ENCODE assay signal across 8 cellular contexts in genomic region chr15:44713006-44713966, GRCh38. TPM values are rescaled to one million over a fixed set of nuclear protein-coding genes. Genes with fewer than 3 reads are reported as not detected.
DNase-seq lines count a peak whose midpoint lies in the region; ATAC-seq lines count a peak whose summit lies in the region.

No MANE protein-coding gene starts in this region.

- peaks cover 52% of the 10 kb centered on the region for H3K79me2 ChIP-seq in Karpas-422 (ENCODE audit: low read length)

- H3K27ac ChIP-seq in Karpas-422 (ENCODE audit: low read length) (peak overlapping the region; percentile 95), substantia nigra (ENCODE audit: low read depth, low read length, poor library complexity, severe bottlenecking) (peak overlapping the region; percentile 98)

- peak overlapping the region; percentile 88 for H3K4me3 Mint-ChIP-seq in activated CD4-positive, alpha-beta memory T cell treated with anti-CD3 and anti-CD28 coated beads for 36 hours
- H3K4me3 Mint-ChIP-seq in immature natural killer cell = peak overlapping the region; percentile 86 to 100 (median 99)

- no peak for ATAC-seq in GM19328 (IDR thresholded peaks at IDR 0.05; ENCODE audit: unreplicated experiment)
- ATAC-seq in HG03378 (IDR thresholded peaks at IDR 0.05; ENCODE audit: unreplicated experiment) = no peak

- POLR2A ChIA-PET in activated CD4-positive, alpha-beta memory T cell treated with anti-CD3 and anti-CD28 coated beads for 36 hours (lab: Charles Lee) = interaction anchor here (1.0 to 18.2 kb wide), 9 partner anchors 15 to 167 kb away, joined by 3 to 1161 read pairs (median 7); partner anchors contain the start of genes SPG11 and TRIM69

- H3K4me1 ChIP-seq in Karpas-422 (ENCODE audit: low read length) = peaks cover 66% of the 10 kb centered on the region

- peaks cover 56% of the 10 kb centered on the region for H3K4me1 Mint-ChIP-seq in activated CD4-positive, alpha-beta memory T cell treated with anti-CD3 and anti-CD28 coated beads for 36 hours (ENCODE audit: low read depth)
- H3K4me1 Mint-ChIP-seq in immature natural killer cell = peaks cover 63 to 78% of the 10 kb centered on the region in 2 donors

- no peaks in the 10 kb centered on the region for H3K9me2 ChIP-seq in Karpas-422 (replicated peaks; ENCODE audit: insufficient read depth, low read length)

- no peaks in the 10 kb centered on the region for H3K27me3 ChIP-seq in Karpas-422 (ENCODE audit: low read length)

- H3K9ac ChIP-seq in Karpas-422 (ENCODE audit: low read length) = peak overlapping the region; percentile 100

- peak; percentile 53 for DNase-seq in EL
- DNase-seq in Karpas-422 = peak; percentile 71
- no peak for DNase-seq in activated CD4-positive, alpha-beta memory T cell treated with anti-CD3 and anti-CD28 coated beads for 36 hours
- DNase-seq in immature natural killer cell = peak; percentile 47 to 60 (median 60)
- no peak for DNase-seq in substantia nigra (lab: John Stamatoyannopoulos, UW)
- DNase-seq in NCI-H345 (lab: John Stamatoyannopoulos, UW) = no peak

- H3K36me3 ChIP-seq in Karpas-422 (ENCODE audit: insufficient read depth, low read length) = peaks cover 57% of the 10 kb centered on the region

- no peaks in the 10 kb centered on the region for H3K9me3 ChIP-seq in Karpas-422 (ENCODE audit: low read length)

- H2AFZ ChIP-seq in Karpas-422 (ENCODE audit: low read length) = no peak overlapping the region

- peaks cover 5% of the 10 kb centered on the region for H3K27me3 Mint-ChIP-seq in activated CD4-positive, alpha-beta memory T cell treated with anti-CD3 and anti-CD28 coated beads for 36 hours
- H3K27me3 Mint-ChIP-seq in immature natural killer cell (ENCODE audit: low read depth in 3 of 3) = peaks cover 35 to 57% (median 43%) of the 10 kb centered on the region in 3 donors

- peaks cover 82% of the 10 kb centered on the region for H3K36me3 Mint-ChIP-seq in activated CD4-positive, alpha-beta memory T cell treated with anti-CD3 and anti-CD28 coated beads for 36 hours
- H3K36me3 Mint-ChIP-seq in immature natural killer cell = peaks cover 61 to 65% (median 64%) of the 10 kb centered on the region in 3 donors

- CTCF ChIA-PET in activated CD4-positive, alpha-beta memory T cell treated with anti-CD3 and anti-CD28 coated beads for 36 hours (lab: Charles Lee) = interaction anchor here (0.7 to 16.5 kb wide), 7 partner anchors 9 to 169 kb away, joined by 3 to 312 read pairs (median 9); partner anchors contain the start of genes SPG11 and TRIM69

- peak overlapping the region; percentile 98 for H3K4me3 ChIP-seq in Karpas-422 (ENCODE audit: low read length)

- H3K9me3 Mint-ChIP-seq in activated CD4-positive, alpha-beta memory T cell treated with anti-CD3 and anti-CD28 coated beads for 36 hours = peaks cover 3% of the 10 kb centered on the region
- H3K9me3 Mint-ChIP-seq in immature natural killer cell = peaks cover 0 to 3% (median 0%) of the 10 kb centered on the region in 6 donors

- intact Hi-C loops in activated CD4-positive, alpha-beta memory T cell treated with anti-CD3 and anti-CD28 coated beads for 36 hours (cut with micrococcal nuclease) = no loop called here

- peak overlapping the region; percentile 96 for H3K4me2 ChIP-seq in Karpas-422 (ENCODE audit: low read depth, low read length, poor library complexity, severe bottlenecking)

- peak overlapping the region; percentile 100 for H3K27ac Mint-ChIP-seq in activated CD4-positive, alpha-beta memory T cell treated with anti-CD3 and anti-CD28 coated beads for 36 hours
- peak overlapping the region; percentile 100 for H3K27ac Mint-ChIP-seq in immature natural killer cell

- H4K20me1 ChIP-seq in Karpas-422 (ENCODE audit: insufficient read depth, low read depth, low read length) = peaks cover 43% of the 10 kb centered on the region

RNA-seq across cellular contexts. Expression of gene B2M, which starts 2.0 kb away (rescaled TPM):
- 2,186 and 3,959 TPM in 2 replicates for total RNA-seq in Karpas-422 (2014; rRNA removed; shearing (Covaris generic); ENCODE audit: low replicate concordance)
- 1,000 to 10,000 TPM; 6,098 to 6,314 TPM for total RNA-seq in activated CD4-positive, alpha-beta memory T cell treated with anti-CD3 and anti-CD28 coated beads for 36 hours
- over 10,000 TPM; 41,154 to 70,702 (median 45,494) TPM for polyA plus RNA-seq in immature natural killer cell

RNA-seq across cellular contexts. Expression of gene PATL2, which starts 2.2 kb away (rescaled TPM):
- 1.0 and 5.0 TPM in 2 replicates for total RNA-seq in Karpas-422 (2014; rRNA removed; shearing (Covaris generic); ENCODE audit: low replicate concordance)
- total RNA-seq in activated CD4-positive, alpha-beta memory T cell treated with anti-CD3 and anti-CD28 coated beads for 36 hours = 10 to 100 TPM; 16.5 to 17.2 TPM
- 10 to 100 TPM; 24.8 to 49.1 (median 41.4) TPM for polyA plus RNA-seq in immature natural killer cell

RNA-seq across cellular contexts. Expression of gene TRIM69, which starts 23.0 kb away (rescaled TPM):
- 22.7 and 26.0 TPM in 2 replicates for total RNA-seq in Karpas-422 (2014; rRNA removed; shearing (Covaris generic); ENCODE audit: low replicate concordance)
- 10 to 100 TPM; 76.0 to 78.0 TPM for total RNA-seq in activated CD4-positive, alpha-beta memory T cell treated with anti-CD3 and anti-CD28 coated beads for 36 hours
- 10 to 100 TPM; 14.9 to 23.4 (median 19.0) TPM for polyA plus RNA-seq in immature natural killer cell

RNA-seq across cellular contexts. Expression of gene SPG11, which starts 49.8 kb away (rescaled TPM):
- 80.6 and 123 TPM in 2 replicates for total RNA-seq in Karpas-422 (2014; rRNA removed; shearing (Covaris generic); ENCODE audit: low replicate concordance)
- total RNA-seq in activated CD4-positive, alpha-beta memory T cell treated with anti-CD3 and anti-CD28 coated beads for 36 hours = 10 to 100 TPM; 84.6 to 86.8 TPM
- polyA plus RNA-seq in immature natural killer cell = 10 to 100 TPM; 22.0 to 37.3 (median 26.1) TPM

Comparison
In these comparisons a context has a peak if more than half of its experiments do, and no peak if none do; other contexts are left out.
1. DNase-seq: peak in EL (single experiment), Karpas-422 (single experiment) and immature natural killer cell (3 of 3); none in activated CD4-positive, alpha-beta memory T cell treated with anti-CD3 and anti-CD28 coated beads for 36 hours (single experiment), substantia nigra (0 of 49) and NCI-H345 (single experiment).